In genomic region chr11:11976476-11977187, GRCh38 we compare ENCODE assay signal across 10 cellular contexts. TPM values are rescaled to one million over a fixed set of nuclear protein-coding genes. Genes with fewer than 3 reads are reported as not detected.
DNase-seq lines count a peak whose midpoint lies in the region; ATAC-seq and TF ChIP-seq lines count a peak whose summit lies in the region.
"Had no signal": no experiment of that assay in that cellular context is flagged by ENCODE, and none has a peak within 500 bp of the region (broad histone marks: within the 10 kb centered on the region; RNA-seq: fewer than 3 reads in every experiment).

No MANE protein-coding gene starts in this region.

- DNase-seq in HFFc6 (no peak), right atrium auricular region (ENCODE audit: low spot score) (peak; percentile 58), DMS53 treated with DMSO at 0.1 percent for 48 hours (lab: John Stamatoyannopoulos, UW; ENCODE audit: unreplicated experiment) (no peak), NCI-H1436 treated with DMSO at 0.1 percent for 48 hours (lab: John Stamatoyannopoulos, UW) (no peak)
- DNase-seq: activated CD4-positive, alpha-beta T cell treated with anti-CD3 and anti-CD28 coated beads for 48 hours; Kasumi-1 had no signal

- peak overlapping the region; percentile 58 for H3K4me2 ChIP-seq in skeletal muscle satellite cell (ENCODE audit: low read length)

- peak overlapping the region; percentile 98 for H3K27ac Mint-ChIP-seq in HFFc6
- peak overlapping the region; percentile 32 to 94 (median 90) for H3K27ac Mint-ChIP-seq in brain

- H3K27me3 ChIP-seq in right atrium auricular region (no peaks in the 10 kb centered on the region), skeletal muscle satellite cell (ENCODE audit: control insufficient read depth, insufficient read depth, low read length) (no peaks in the 10 kb centered on the region)

- TF ChIP-seq CTCF in HFFc6 (IDR thresholded peaks at IDR 0.05) (no peak; the same call in 1 of the 2 replicates), brain (conservative IDR thresholded peaks at IDR 0.05) (no peak), right atrium auricular region (IDR thresholded peaks at IDR 0.05) (peak in 1 of 2 donors; percentile 37)

- H3K4me1 Mint-ChIP-seq in HFFc6 (ENCODE audit: low read depth) = peaks cover 100% of the 10 kb centered on the region
- H3K4me1 Mint-ChIP-seq in brain = peaks cover 90% of the 10 kb centered on the region

- H3K36me3 Mint-ChIP-seq in HFFc6 (ENCODE audit: low read depth) = peaks cover 56% of the 10 kb centered on the region
- peaks cover 46% of the 10 kb centered on the region for H3K36me3 Mint-ChIP-seq in brain

- ATAC-seq in GM21825 (IDR thresholded peaks at IDR 0.05; ENCODE audit: unreplicated experiment) (no peak), GM18868 (IDR thresholded peaks at IDR 0.05; ENCODE audit: unreplicated experiment) (no peak)

- H3K4me3 Mint-ChIP-seq in HFFc6 (peak overlapping the region; percentile 82), brain (peak overlapping the region in 1 of 5 experiments; percentile 38)

- H3K27ac ChIP-seq in right atrium auricular region = peak overlapping the region; percentile 84 to 93

- H3K9me3 ChIP-seq in right atrium auricular region = no peaks in the 10 kb centered on the region
- no peaks in the 10 kb centered on the region for H3K9me3 ChIP-seq in skeletal muscle satellite cell (replicated peaks; ENCODE audit: low read length)

- H3K4me3 ChIP-seq in right atrium auricular region = no peak overlapping the region
- peak overlapping the region; percentile 12 for H3K4me3 ChIP-seq in skeletal muscle satellite cell (ENCODE audit: low read length)

- H3K27me3 Mint-ChIP-seq in HFFc6 (ENCODE audit: insufficient read depth) (peaks cover 10% of the 10 kb centered on the region), brain (no peaks in the 10 kb centered on the region)

- peak overlapping the region; percentile 71 for H3K9ac ChIP-seq in skeletal muscle satellite cell (ENCODE audit: low read depth, low read length)

- H3K4me1 ChIP-seq in right atrium auricular region (peaks cover 0 to 100% of the 10 kb centered on the region in 2 donors), skeletal muscle satellite cell (ENCODE audit: control insufficient read depth, insufficient read depth, low read length) (peaks cover 81% of the 10 kb centered on the region)

- no peaks in the 10 kb centered on the region for H3K9me3 Mint-ChIP-seq in HFFc6
- H3K9me3 Mint-ChIP-seq in brain = peaks cover 0 to 2% (median 0%) of the 10 kb centered on the region in 5 experiments

- H3K36me3 ChIP-seq in right atrium auricular region (no peaks in the 10 kb centered on the region), skeletal muscle satellite cell (ENCODE audit: insufficient read depth, low read length) (no peaks in the 10 kb centered on the region)

RNA-seq across cellular contexts. Expression of gene DKK3, which starts 31.8 kb away (rescaled TPM):
- total RNA-seq in HFFc6 (2021; fragmentation: NEBNext Ultra II Directional; extraction: Animal tissue kit (Norgen Biotek cat#: 25700)) = 100 to 1,000 TPM; 518 to 872 (median 646) TPM
- polyA plus RNA-seq in brain (ENCODE audit: insufficient read depth, low read depth, low replicate concordance) = 236 TPM
- 1,000 to 10,000 TPM; 2,934 to 5,316 TPM for total RNA-seq in right atrium auricular region
- 11.8 and 17.0 TPM in 2 replicates for total RNA-seq in skeletal muscle satellite cell (2012; rRNA removed)
